Comparison of ENCODE assay signal across 18 cellular contexts in the genomic region with DNA sequence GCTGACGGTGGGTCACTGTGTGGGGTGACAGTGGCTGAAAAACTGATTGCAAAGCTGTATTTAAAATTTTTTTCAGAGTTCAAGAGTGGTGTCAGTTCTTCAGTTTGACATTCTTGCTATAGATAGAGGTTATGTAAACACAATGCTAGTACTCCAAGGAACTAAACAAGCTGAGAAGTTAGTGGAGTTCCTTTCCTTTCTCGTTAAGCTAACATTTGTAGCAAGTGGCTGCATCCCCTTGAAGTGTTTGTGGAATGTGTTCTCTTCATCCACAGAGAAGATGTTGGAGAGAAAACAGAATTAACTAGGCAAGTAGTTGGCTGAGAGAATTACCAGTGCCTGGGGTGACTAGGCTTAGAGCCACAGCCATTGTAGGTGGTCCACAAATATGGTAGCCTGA. TPM values are rescaled to one million over a fixed set of nuclear protein-coding genes. Genes with fewer than 3 reads are reported as not detected.
DNase-seq lines count a peak whose midpoint lies in the region; ATAC-seq lines count a peak whose summit lies in the region.
"Had no signal": no experiment of that assay in that cellular context is flagged by ENCODE, and none has a peak within 500 bp of the region (broad histone marks: within the 10 kb centered on the region; RNA-seq: fewer than 3 reads in every experiment).

No MANE protein-coding gene starts in this region.

- H3K18ac ChIP-seq in mesenchymal stem cell (ENCODE audit: low read depth in 1 of 2, low read length in 2 of 2): no peak overlapping the region

- H3K4ac ChIP-seq in mesenchymal stem cell (ENCODE audit: low read depth in 1 of 2, low read length in 2 of 2): no peak overlapping the region

- H2BK15ac ChIP-seq in mesenchymal stem cell (ENCODE audit: low read depth, poor library complexity, severe bottlenecking): no peak overlapping the region

- H3K4me3 ChIP-seq in mesenchymal stem cell (ENCODE audit: insufficient read depth in 1 of 2, low read depth in 1 of 2, low read length in 2 of 2): no peak overlapping the region
- H3K4me3 ChIP-seq: smooth muscle cell, thoracic aorta had no signal

- ATAC-seq in stimulated activated naive CD8-positive, alpha-beta T cell treated with anti-CD3 and anti-CD28 coated beads, Interleukin-15, Interleukin-2, amounts not matched to agents 100 U/mL and 50 U/mL, for 24 hours: no peak
- ATAC-seq in T-helper 17 cell: no peak
- ATAC-seq: HCT116 had no signal

- H2AFZ ChIP-seq in mesenchymal stem cell (ENCODE audit: low read depth, low read length): no peak overlapping the region

- peaks cover 97% of the 10 kb centered on the region for H3K4me1 Mint-ChIP-seq in stimulated activated naive CD8-positive, alpha-beta T cell treated with anti-CD3 and anti-CD28 coated beads, Interleukin-15, Interleukin-2, amounts not matched to agents 100 ng/mL and 50 ng/mL, for 24 hours (ENCODE audit: low read depth)
- H3K4me1 Mint-ChIP-seq in T-helper 17 cell: peaks cover 71% of the 10 kb centered on the region

- no peak overlapping the region for H3K4me2 ChIP-seq in mesenchymal stem cell (ENCODE audit: low read length, poor library complexity, severe bottlenecking)
- H3K4me2 ChIP-seq: smooth muscle cell had no signal

- no peak overlapping the region for H2BK12ac ChIP-seq in mesenchymal stem cell (ENCODE audit: low read length in 2 of 2)

- DNase-seq in stimulated activated naive CD8-positive, alpha-beta T cell treated with anti-CD3 and anti-CD28 coated beads, Interleukin-15, Interleukin-2, amounts not matched to agents 100 U/mL and 50 U/mL, for 24 hours: no peak
- DNase-seq in T-helper 17 cell (no peak), mesenchymal stem cell (peak; percentile 47), HPDE6-E6E7 (ENCODE audit: extremely low spot score) (no peak), NCI-H2029 (lab: John Stamatoyannopoulos, UW) (no peak), SK-N-DZ (ENCODE audit: low spot score) (no peak)
- DNase-seq: mammary epithelial cell, NCI-H1092 treated with DMSO at 0.1 percent for 48 hours, NCI-H1930, NCI-H2227 treated with DMSO at 0.1 percent for 48 hours, NCI-H69, retina, T1000 had no signal

- H2BK5ac ChIP-seq in mesenchymal stem cell (ENCODE audit: low read depth, low read length, poor library complexity, severe bottlenecking): no peak overlapping the region

- no peak overlapping the region for H3K9ac ChIP-seq in mesenchymal stem cell (ENCODE audit: low read length)

- no peak overlapping the region for H2BK120ac ChIP-seq in mesenchymal stem cell (ENCODE audit: low read depth, low read length)

- H3K36me3 ChIP-seq in mesenchymal stem cell (ENCODE audit: control insufficient read depth in 1 of 2, insufficient read depth in 2 of 2, low read depth in 1 of 2, low read length in 2 of 2): peaks cover 0 to 3% of the 10 kb centered on the region in 2 experiments
- H3K36me3 ChIP-seq: thoracic aorta had no signal

- peaks cover 7% of the 10 kb centered on the region for H3K4me1 ChIP-seq in mesenchymal stem cell (ENCODE audit: control insufficient read depth, insufficient read depth, low read depth, low read length)

- H3K27me3 Mint-ChIP-seq in stimulated activated naive CD8-positive, alpha-beta T cell treated with anti-CD3 and anti-CD28 coated beads, Interleukin-15, Interleukin-2, amounts not matched to agents 100 ng/mL and 50 ng/mL, for 24 hours: no peaks in the 10 kb centered on the region
- H3K27me3 Mint-ChIP-seq in T-helper 17 cell: no peaks in the 10 kb centered on the region
- H3K27me3 Mint-ChIP-seq: activated naive CD4-positive, alpha-beta T cell treated with anti-CD3 and anti-CD28 coated beads, Interleukin-2, amount 10 ng/mL, durations not matched to agents 7 days and 5 days had no signal

- peak overlapping the region; percentile 9 for H3K27ac Mint-ChIP-seq in stimulated activated naive CD8-positive, alpha-beta T cell treated with anti-CD3 and anti-CD28 coated beads, Interleukin-15, Interleukin-2, amounts not matched to agents 100 ng/mL and 50 ng/mL, for 24 hours
- peak overlapping the region; percentile 48 for H3K27ac Mint-ChIP-seq in T-helper 17 cell
- H3K27ac Mint-ChIP-seq: activated naive CD4-positive, alpha-beta T cell treated with anti-CD3 and anti-CD28 coated beads, Interleukin-2, amount 10 ng/mL, durations not matched to agents 7 days and 5 days had no signal

- peak overlapping the region; percentile 33 for H3K4me3 Mint-ChIP-seq in stimulated activated naive CD8-positive, alpha-beta T cell treated with anti-CD3 and anti-CD28 coated beads, Interleukin-15, Interleukin-2, amounts not matched to agents 100 ng/mL and 50 ng/mL, for 24 hours
- peak overlapping the region; percentile 58 for H3K4me3 Mint-ChIP-seq in T-helper 17 cell
- H3K4me3 Mint-ChIP-seq: activated naive CD4-positive, alpha-beta T cell treated with anti-CD3 and anti-CD28 coated beads, Interleukin-2, amount 10 ng/mL, durations not matched to agents 7 days and 5 days had no signal

- 60% methylated on average over 2 of the region's 2 CpGs for WGBS in mesenchymal stem cell

- peaks cover 28% of the 10 kb centered on the region for H3K79me1 ChIP-seq in mesenchymal stem cell (replicated peaks; ENCODE audit: low read length, poor library complexity, severe bottlenecking)

- no peak overlapping the region for H4K91ac ChIP-seq in mesenchymal stem cell (ENCODE audit: low read length)

- no peak overlapping the region for H3K27ac ChIP-seq in mesenchymal stem cell (ENCODE audit: low read length, poor library complexity, severe bottlenecking)
- H3K27ac ChIP-seq: thoracic aorta had no signal

- H3K36me3 Mint-ChIP-seq in stimulated activated naive CD8-positive, alpha-beta T cell treated with anti-CD3 and anti-CD28 coated beads, Interleukin-15, Interleukin-2, amounts not matched to agents 100 ng/mL and 50 ng/mL, for 24 hours (ENCODE audit: low read depth): peaks cover 4% of the 10 kb centered on the region
- no peaks in the 10 kb centered on the region for H3K36me3 Mint-ChIP-seq in T-helper 17 cell (ENCODE audit: low read depth)

- H3K14ac ChIP-seq in mesenchymal stem cell (ENCODE audit: low read length in 2 of 2): no peak overlapping the region

- no peaks in the 10 kb centered on the region for H3K9me3 ChIP-seq in T-helper 17 cell (ENCODE audit: control insufficient read depth, low read length, poor library complexity, severe bottlenecking)
- no peaks in the 10 kb centered on the region for H3K9me3 ChIP-seq in mesenchymal stem cell (ENCODE audit: control insufficient read depth, low read length)
- H3K9me3 ChIP-seq: thoracic aorta had no signal

- H2AK5ac ChIP-seq in mesenchymal stem cell (ENCODE audit: low read length, severe bottlenecking): no peak overlapping the region

- no peaks in the 10 kb centered on the region for H3K9me3 Mint-ChIP-seq in stimulated activated naive CD8-positive, alpha-beta T cell treated with anti-CD3 and anti-CD28 coated beads, Interleukin-15, Interleukin-2, amounts not matched to agents 100 ng/mL and 50 ng/mL, for 24 hours
- H3K9me3 Mint-ChIP-seq: activated naive CD4-positive, alpha-beta T cell treated with anti-CD3 and anti-CD28 coated beads, Interleukin-2, amount 10 ng/mL, durations not matched to agents 7 days and 5 days had no signal

- H4K8ac ChIP-seq in mesenchymal stem cell (ENCODE audit: low read length): no peak overlapping the region

- H3K27me3 ChIP-seq in mesenchymal stem cell (ENCODE audit: control insufficient read depth in 1 of 2, insufficient read depth in 1 of 2, low read length in 2 of 2): no peaks in the 10 kb centered on the region

- H3K23ac ChIP-seq in mesenchymal stem cell (ENCODE audit: low read length in 2 of 2): no peak overlapping the region

RNA-seq across cellular contexts. Expression of gene CCNY, which starts 15.8 kb away (rescaled TPM):
- total RNA-seq in T-helper 17 cell: 10 to 100 TPM; 74.4 to 89.1 TPM
- polyA plus RNA-seq in mesenchymal stem cell (2013, experiment 1 of 2): 45.3 TPM
- 48.1 TPM for polyA plus RNA-seq in mesenchymal stem cell (2013, experiment 2 of 2)
- 32.7 and 37.3 TPM in 2 replicates for polyA plus RNA-seq in SK-N-DZ (2014; cell fraction: cytosol; rRNA removed)
- polyA plus RNA-seq in SK-N-DZ (2014; cell fraction: nucleus; rRNA removed): 14.4 and 29.5 TPM in 2 replicates
